ENCODE assay signal across 9 cellular contexts in the genomic region with DNA sequence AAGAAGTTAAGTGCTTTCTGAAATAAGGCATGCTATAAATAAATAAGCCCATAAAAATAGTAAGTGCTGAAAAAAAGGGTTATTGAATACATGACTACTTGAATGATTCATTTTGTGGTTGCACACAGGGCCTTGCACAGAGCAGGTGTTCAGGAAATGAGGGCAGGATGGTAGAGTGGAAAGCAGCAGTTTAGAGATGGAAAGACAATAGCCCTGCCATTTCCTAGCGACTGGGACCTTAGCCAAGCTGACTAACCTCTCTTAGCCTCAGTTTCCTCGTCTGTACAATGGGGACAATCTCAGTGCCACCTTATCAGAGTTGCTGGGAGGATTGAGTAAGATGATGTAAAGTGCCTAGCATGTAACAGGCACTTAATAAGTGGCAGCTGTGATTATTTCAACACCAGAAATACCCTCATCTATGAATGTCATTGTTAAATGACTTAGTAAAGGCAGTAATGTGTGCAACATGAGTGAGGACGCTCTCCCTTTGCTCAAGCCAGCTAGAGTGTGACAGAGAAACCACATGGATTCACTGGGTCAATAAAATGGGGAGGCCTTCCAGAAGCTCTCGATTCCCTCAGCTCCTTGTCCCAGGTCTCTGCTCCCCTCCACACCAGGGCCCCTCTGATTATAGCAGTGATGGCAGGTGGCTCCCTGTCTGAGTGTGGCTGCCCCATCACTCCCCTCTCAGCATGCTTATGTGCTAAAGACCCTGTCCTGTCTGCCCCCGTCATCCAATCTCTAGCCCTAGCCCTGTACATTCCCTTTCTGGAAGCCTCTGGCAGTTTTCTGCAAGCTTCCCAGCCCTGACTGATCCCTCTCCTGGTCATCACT. TPM values are rescaled to one million over a fixed set of nuclear protein-coding genes. Genes with fewer than 3 reads are reported as not detected.
DNase-seq lines count a peak whose midpoint lies in the region; ATAC-seq and TF ChIP-seq lines count a peak whose summit lies in the region.
"Had no signal": no experiment of that assay in that cellular context is flagged by ENCODE, and none has a peak within 500 bp of the region (broad histone marks: within the 10 kb centered on the region; RNA-seq: fewer than 3 reads in every experiment).

No MANE protein-coding gene starts in this region.

- peak; percentile 78 for DNase-seq in activated CD4-positive, alpha-beta T cell treated with anti-CD3 and anti-CD28 coated beads for 36 hours
- DNase-seq in activated CD4-positive, alpha-beta T cell treated with anti-CD3 and anti-CD28 coated beads for 1 hour, result no peak
- DNase-seq in NCI-H2029 treated with DMSO at 0.1 percent for 48 hours (lab: John Stamatoyannopoulos, UW) (peak; percentile 95), fibroblast of the aortic adventitia (ENCODE audit: low read depth) (peak; percentile 80), transverse colon (no peak), NCI-H526 treated with DMSO at 0.1 percent for 48 hours (lab: John Stamatoyannopoulos, UW) (no peak)
- peak; percentile 76 for DNase-seq in activated CD4-positive, alpha-beta memory T cell treated with anti-CD3 and anti-CD28 coated beads, Interleukin-2, amount 10 ng/mL, durations not matched to agents 7 days and 5 days

- peaks cover 89% of the 10 kb centered on the region for H3K4me1 Mint-ChIP-seq in activated CD4-positive, alpha-beta T cell treated with anti-CD3 and anti-CD28 coated beads for 36 hours
- H3K4me1 Mint-ChIP-seq in activated CD4-positive, alpha-beta memory T cell treated with anti-CD3 and anti-CD28 coated beads, Interleukin-2, amount 10 ng/mL, durations not matched to agents 7 days and 5 days, result peaks cover 90% of the 10 kb centered on the region

- peak overlapping the region; percentile 100 for H3K27ac Mint-ChIP-seq in activated CD4-positive, alpha-beta T cell treated with anti-CD3 and anti-CD28 coated beads for 36 hours
- peak overlapping the region; percentile 94 for H3K27ac Mint-ChIP-seq in activated CD4-positive, alpha-beta memory T cell treated with anti-CD3 and anti-CD28 coated beads, Interleukin-2, amount 10 ng/mL, durations not matched to agents 7 days and 5 days
- H3K27ac Mint-ChIP-seq: dendritic cell treated with granulocyte-macrophage colony-stimulating factor and Interleukin-4, amounts not matched to agents 40 ng/mL and 50 ng/mL, for 4 days had no signal

- 28 to 62% methylated on average over 2 to 5 of the region's 5 CpGs for WGBS in transverse colon (ENCODE audit: low coverage in 1 of 2), 2 donors

- H3K4me3 ChIP-seq in fibroblast of the aortic adventitia (ENCODE audit: low read depth, low read length) (no peak overlapping the region), transverse colon (no peak overlapping the region)

- no peak for TF ChIP-seq CTCF in fibroblast of the aortic adventitia (IDR thresholded peaks at IDR 0.05; ENCODE audit: insufficient read depth, low read length)
- no peak for TF ChIP-seq CTCF in transverse colon (IDR thresholded peaks at IDR 0.05)

- CTCF ChIA-PET in activated CD4-positive, alpha-beta T cell treated with anti-CD3 and anti-CD28 coated beads for 36 hours (lab: Charles Lee), result interaction anchor here (0.8 to 1.6 kb wide), 4 partner anchors 11 to 36 kb away, joined by 3 to 4 read pairs (median 4); no protein-coding TSS in a partner anchor
- CTCF ChIA-PET in activated CD4-positive, alpha-beta memory T cell treated with anti-CD3 and anti-CD28 coated beads, Interleukin-2, amount 10 ng/mL, durations not matched to agents 7 days and 5 days (lab: Charles Lee), result interaction anchor here (0.8 to 5.7 kb wide), 6 partner anchors 15 to 37 kb away, joined by 3 to 59 read pairs (median 8); a partner anchor contains a TSS

- intact Hi-C loops in activated CD4-positive, alpha-beta T cell treated with anti-CD3 and anti-CD28 coated beads for 36 hours (cut with DNase I, micrococcal nuclease), result loop anchor here (1.0 to 2.0 kb wide), 6 partner anchors 16 to 48 kb away; a partner anchor contains a TSS
- intact Hi-C loops in transverse colon (cut with DNase I; ENCODE audit: low total_unique reads), result no loop called here

- peaks cover 9 to 47% (median 24%) of the 10 kb centered on the region in 4 donors for H3K4me1 ChIP-seq in transverse colon

- peak overlapping the region; percentile 67 for H3K4me3 Mint-ChIP-seq in activated CD4-positive, alpha-beta T cell treated with anti-CD3 and anti-CD28 coated beads for 36 hours
- H3K4me3 Mint-ChIP-seq in activated CD4-positive, alpha-beta memory T cell treated with anti-CD3 and anti-CD28 coated beads, Interleukin-2, amount 10 ng/mL, durations not matched to agents 7 days and 5 days, result peak overlapping the region; percentile 65
- H3K4me3 Mint-ChIP-seq: dendritic cell treated with granulocyte-macrophage colony-stimulating factor and Interleukin-4, amounts not matched to agents 40 ng/mL and 50 ng/mL, for 4 days had no signal

- H3K9me3 ChIP-seq in transverse colon, result no peaks in the 10 kb centered on the region

- H3K27me3 Mint-ChIP-seq in activated CD4-positive, alpha-beta T cell treated with anti-CD3 and anti-CD28 coated beads for 36 hours, result no peaks in the 10 kb centered on the region
- H3K27me3 Mint-ChIP-seq in activated CD4-positive, alpha-beta memory T cell treated with anti-CD3 and anti-CD28 coated beads, Interleukin-2, amount 10 ng/mL, durations not matched to agents 7 days and 5 days, result no peaks in the 10 kb centered on the region
- H3K27me3 Mint-ChIP-seq: dendritic cell treated with granulocyte-macrophage colony-stimulating factor and Interleukin-4, amounts not matched to agents 40 ng/mL and 50 ng/mL, for 4 days had no signal

- H3K36me3 Mint-ChIP-seq in activated CD4-positive, alpha-beta T cell treated with anti-CD3 and anti-CD28 coated beads for 36 hours (ENCODE audit: low read depth), result peaks cover 22% of the 10 kb centered on the region
- peaks cover 25% of the 10 kb centered on the region for H3K36me3 Mint-ChIP-seq in activated CD4-positive, alpha-beta memory T cell treated with anti-CD3 and anti-CD28 coated beads, Interleukin-2, amount 10 ng/mL, durations not matched to agents 7 days and 5 days (ENCODE audit: low read depth)

- TF ChIP-seq POLR2A in transverse colon (IDR thresholded peaks at IDR 0.05), result no peak

- POLR2A ChIA-PET in activated CD4-positive, alpha-beta T cell treated with anti-CD3 and anti-CD28 coated beads for 36 hours (lab: Charles Lee), result interaction anchor here (0.5 to 2.4 kb wide), 8 partner anchors 19 to 180 kb away, joined by 3 to 9 read pairs (median 4); a partner anchor contains a TSS
- POLR2A ChIA-PET in activated CD4-positive, alpha-beta memory T cell treated with anti-CD3 and anti-CD28 coated beads, Interleukin-2, amount 10 ng/mL, durations not matched to agents 7 days and 5 days (lab: Charles Lee), result interaction anchor here (1.2 to 35.8 kb wide), 10 partner anchors 10 to 183 kb away, joined by 3 to 1205 read pairs (median 30); a partner anchor contains a TSS

- H3K27ac ChIP-seq in transverse colon, result peak overlapping the region; percentile 50 to 70 (median 59)

- in situ Hi-C loops in transverse colon (cut with MboI; ENCODE audit: low pct_ligation_motif_present in 1 of 4, low pct_unique_long_range_greater_than_20kb in 1 of 4, low sequenced_read_pairs in 3 of 4), result no loop called here

- no peak for TF ChIP-seq EP300 in transverse colon (IDR thresholded peaks at IDR 0.05; ENCODE audit: low read depth)

- peak; percentile 46 for ATAC-seq in activated CD4-positive, alpha-beta T cell treated with anti-CD3 and anti-CD28 coated beads for 36 hours
- ATAC-seq in HG02938 (IDR thresholded peaks at IDR 0.05; ENCODE audit: unreplicated experiment), result peak; percentile 73

- peaks cover 2% of the 10 kb centered on the region for H3K9me3 Mint-ChIP-seq in activated CD4-positive, alpha-beta T cell treated with anti-CD3 and anti-CD28 coated beads for 36 hours (ENCODE audit: low read depth)
- no peaks in the 10 kb centered on the region for H3K9me3 Mint-ChIP-seq in activated CD4-positive, alpha-beta memory T cell treated with anti-CD3 and anti-CD28 coated beads, Interleukin-2, amount 10 ng/mL, durations not matched to agents 7 days and 5 days
- H3K9me3 Mint-ChIP-seq: dendritic cell treated with granulocyte-macrophage colony-stimulating factor and Interleukin-4, amounts not matched to agents 40 ng/mL and 50 ng/mL, for 4 days had no signal

- no peaks in the 10 kb centered on the region for H3K27me3 ChIP-seq in transverse colon

- no peaks in the 10 kb centered on the region for H3K36me3 ChIP-seq in transverse colon

RNA-seq across cellular contexts. Expression of a gene that starts 16.0 kb away (rescaled TPM):
- 100 to 1,000 TPM; 168 to 169 TPM for total RNA-seq in activated CD4-positive, alpha-beta T cell treated with anti-CD3 and anti-CD28 coated beads for 36 hours
- 100 to 1,000 TPM; 229 TPM for total RNA-seq in activated CD4-positive, alpha-beta memory T cell treated with anti-CD3 and anti-CD28 coated beads, Interleukin-2, amount 10 ng/mL, durations not matched to agents 7 days and 5 days
- total RNA-seq in fibroblast of the aortic adventitia (ENCODE audit: low replicate concordance) (10.2 and 55.7 TPM in 2 replicates), transverse colon (10 to 100 TPM in 2 of 4 donors, 1 to 10 TPM in 2; 6.7 to 11.1 (median 9.3) TPM)

RNA-seq across cellular contexts. Expression of a gene that starts 33.6 kb away (rescaled TPM):
- 100 to 1,000 TPM; 103 to 113 TPM for total RNA-seq in activated CD4-positive, alpha-beta T cell treated with anti-CD3 and anti-CD28 coated beads for 36 hours
- 10 to 100 TPM; 73.6 to 74.3 TPM for total RNA-seq in activated CD4-positive, alpha-beta memory T cell treated with anti-CD3 and anti-CD28 coated beads, Interleukin-2, amount 10 ng/mL, durations not matched to agents 7 days and 5 days
- 1.8 and 8.5 TPM in 2 replicates for total RNA-seq in fibroblast of the aortic adventitia (ENCODE audit: low replicate concordance)
- 1 to 10 TPM; 2.2 to 7.2 (median 4.3) TPM for total RNA-seq in transverse colon

RNA-seq across cellular contexts. Expression of a gene that starts 50.2 kb away (rescaled TPM):
- 10 to 100 TPM; 53.5 to 58.3 TPM for total RNA-seq in activated CD4-positive, alpha-beta T cell treated with anti-CD3 and anti-CD28 coated beads for 36 hours
- total RNA-seq in activated CD4-positive, alpha-beta memory T cell treated with anti-CD3 and anti-CD28 coated beads, Interleukin-2, amount 10 ng/mL, durations not matched to agents 7 days and 5 days, result 10 to 100 TPM; 51.8 to 64.0 TPM
- total RNA-seq in fibroblast of the aortic adventitia (ENCODE audit: low replicate concordance) (16.6 and 49.4 TPM in 2 replicates), transverse colon (10 to 100 TPM; 25.3 to 36.6 (median 28.7) TPM)

Comparison
In these comparisons a context has a peak if more than half of its experiments do, and no peak if none do; other contexts are left out.
1. DNase-seq: peak in activated CD4-positive, alpha-beta T cell treated with anti-CD3 and anti-CD28 coated beads for 36 hours (single experiment), NCI-H2029 treated with DMSO at 0.1 percent for 48 hours (single experiment), activated CD4-positive, alpha-beta memory T cell treated with anti-CD3 and anti-CD28 coated beads, Interleukin-2, amount 10 ng/mL, durations not matched to agents 7 days and 5 days (single experiment) and fibroblast of the aortic adventitia (single experiment); none in activated CD4-positive, alpha-beta T cell treated with anti-CD3 and anti-CD28 coated beads for 1 hour (single experiment), transverse colon (single experiment) and NCI-H526 treated with DMSO at 0.1 percent for 48 hours (single experiment).